Comparison of ENCODE assay signal across 9 cellular contexts in the genomic region with DNA sequence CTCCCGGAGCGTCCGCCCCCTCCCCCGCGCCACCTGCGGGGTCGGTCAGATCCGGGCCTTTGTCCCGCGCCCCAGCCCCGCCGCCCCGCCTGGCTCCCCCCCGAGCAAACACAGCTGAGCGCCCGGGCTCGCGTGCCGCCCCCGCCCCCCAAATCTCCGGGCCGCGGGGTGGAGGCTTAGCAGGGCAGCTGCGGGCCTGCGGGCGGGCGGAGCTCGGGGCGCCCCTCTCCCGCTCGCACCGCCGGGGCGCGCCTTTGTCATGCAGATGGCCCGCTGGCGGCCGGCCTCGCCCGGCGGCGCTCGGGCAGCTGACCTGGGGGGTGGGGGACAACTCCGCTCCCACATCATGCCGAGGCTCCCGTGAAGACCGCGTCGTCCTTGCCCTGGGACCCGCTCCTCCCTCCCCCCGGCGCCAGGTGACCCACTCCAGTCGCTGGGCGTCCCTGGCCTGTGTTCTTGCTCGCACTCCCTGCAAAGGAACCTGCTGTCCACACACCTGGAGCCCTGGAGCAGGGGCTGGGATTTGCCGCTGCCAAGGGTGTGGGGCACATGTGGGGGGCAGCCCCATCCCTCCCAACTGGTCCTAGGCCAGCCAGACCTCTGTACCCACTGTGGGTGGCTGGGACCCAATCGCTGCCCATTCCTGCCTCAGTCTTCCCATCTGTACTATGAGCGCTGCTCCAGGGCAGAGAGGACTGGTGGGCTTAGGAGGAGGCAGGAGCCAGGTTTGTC. TPM values are rescaled to one million over a fixed set of nuclear protein-coding genes. Genes with fewer than 3 reads are reported as not detected.
DNase-seq lines count a peak whose midpoint lies in the region; ATAC-seq and TF ChIP-seq lines count a peak whose summit lies in the region.
"Had no signal": no experiment of that assay in that cellular context is flagged by ENCODE, and none has a peak within 500 bp of the region (broad histone marks: within the 10 kb centered on the region; RNA-seq: fewer than 3 reads in every experiment).

No MANE protein-coding gene starts in this region.

- H3K27ac ChIP-seq in heart left ventricle = no peak overlapping the region

- no peak for TF ChIP-seq POLR2A in heart left ventricle (IDR thresholded peaks at IDR 0.05)

- intact Hi-C loops in heart left ventricle (cut with DNase I) = loop anchor here in 1 of 10 donors (5.0 kb wide), 1 partner anchor 44 kb away; no protein-coding TSS in a partner anchor

- WGBS in heart left ventricle, 4 donors = 5 to 16% (median 7%) methylated on average over 20 to 58 of the region's 58 CpGs

- H3K4me3 ChIP-seq in heart left ventricle (peak overlapping the region; percentile 11 to 50 (median 39)), retinal pigment epithelial cell (ENCODE audit: low read length) (peak overlapping the region; percentile 43)

- no peaks in the 10 kb centered on the region for H3K36me3 ChIP-seq in heart left ventricle

- no peaks in the 10 kb centered on the region for H3K9me3 ChIP-seq in heart left ventricle

- ATAC-seq in heart left ventricle (peak in 3 of 4 donors; percentile 28 to 43 (median 41)), HG03571 (IDR thresholded peaks at IDR 0.05; ENCODE audit: unreplicated experiment) (no peak)

- H3K27me3 ChIP-seq in heart left ventricle = peaks cover 8 to 54% (median 30%) of the 10 kb centered on the region in 9 donors

- DNase-seq in ELF-1 (ENCODE audit: low read depth, low spot score) = peak; percentile 77
- peak; percentile 19 for DNase-seq in NCI-H2171 treated with DMSO at 0.1 percent for 48 hours (lab: John Stamatoyannopoulos, UW)
- DNase-seq in heart left ventricle = no peak
- no peak for DNase-seq in retinal pigment epithelial cell (ENCODE audit: low read depth)
- no peak for DNase-seq in stimulated activated CD4-positive, alpha-beta T cell treated with anti-CD3 and anti-CD28 coated beads, Interleukin-4, amount 100 ng/mL, for 1 hour
- no peak for DNase-seq in mesenteric fat pad (ENCODE audit: low spot score)
- DNase-seq: activated CD8-positive, alpha-beta memory T cell treated with anti-CD3 and anti-CD28 coated beads, Interleukin-2, amount 50 U/mL, for 4 hours had no signal

- TF ChIP-seq CTCF in heart left ventricle (IDR thresholded peaks at IDR 0.05) (peak in 1 of 12 donors; percentile 9), retinal pigment epithelial cell (conservative IDR thresholded peaks at IDR 0.05; ENCODE audit: low read depth, low read length) (no peak)

- peaks cover 0 to 14% (median 5%) of the 10 kb centered on the region in 12 donors for H3K4me1 ChIP-seq in heart left ventricle

RNA-seq across cellular contexts. Expression of gene DNAJB8, which starts 33.6 kb away (rescaled TPM):
- total RNA-seq in heart left ventricle (not detected), mesenteric fat pad (not detected)
- polyA plus RNA-seq in heart left ventricle = not detected
- total RNA-seq: subcutaneous adipose tissue had no signal

RNA-seq across cellular contexts. Expression of gene GATA2, which starts 59.9 kb away (rescaled TPM):
- total RNA-seq in heart left ventricle (10 to 100 TPM in 7 of 9 donors, 1 to 10 TPM in 2; 6.0 to 30.7 (median 12.3) TPM), mesenteric fat pad (15.4 TPM)
- 10 to 100 TPM; 16.8 to 18.2 TPM for polyA plus RNA-seq in heart left ventricle

Comparison
In these comparisons a context has a peak if more than half of its experiments do, and no peak if none do; other contexts are left out.
1. DNase-seq: peak in ELF-1 (single experiment) and NCI-H2171 treated with DMSO at 0.1 percent for 48 hours (single experiment); none in heart left ventricle (0 of 5), retinal pigment epithelial cell (single experiment), stimulated activated CD4-positive, alpha-beta T cell treated with anti-CD3 and anti-CD28 coated beads, Interleukin-4, amount 100 ng/mL, for 1 hour (single experiment) and mesenteric fat pad (single experiment).